ENCODE assay signal across 11 cellular contexts in genomic region chr19:53131732-53132131, GRCh38. TPM values are rescaled to one million over a fixed set of nuclear protein-coding genes. Genes with fewer than 3 reads are reported as not detected.
A peak's percentile ranks its signal among the peaks of the same experiment; 100 is the strongest.
DNase-seq lines count a peak whose midpoint lies in the region; ATAC-seq and TF ChIP-seq lines count a peak whose summit lies in the region.
"Had no signal": no experiment of that assay in that cellular context is flagged by ENCODE, and none has a peak within 500 bp of the region (broad histone marks: within the 10 kb centered on the region; RNA-seq: fewer than 3 reads in every experiment).

No MANE protein-coding gene starts in this region.

- H3K9me3 Mint-ChIP-seq in activated CD4-positive, alpha-beta T cell treated with anti-CD3 and anti-CD28 coated beads for 36 hours (ENCODE audit: low read depth) = peaks cover 30% of the 10 kb centered on the region
- H3K9me3 Mint-ChIP-seq in memory B cell = peaks cover 18% of the 10 kb centered on the region

- POLR2A ChIA-PET in activated CD4-positive, alpha-beta T cell treated with anti-CD3 and anti-CD28 coated beads for 36 hours (lab: Charles Lee) = no interaction called here

- peaks cover 20% of the 10 kb centered on the region for H3K4me1 Mint-ChIP-seq in activated CD4-positive, alpha-beta T cell treated with anti-CD3 and anti-CD28 coated beads for 36 hours
- peaks cover 9% of the 10 kb centered on the region for H3K4me1 Mint-ChIP-seq in memory B cell

- H3K4me1 ChIP-seq in body of pancreas (peaks cover 9% of the 10 kb centered on the region), suprapubic skin (peaks cover 14% of the 10 kb centered on the region)

- H3K27ac Mint-ChIP-seq in activated CD4-positive, alpha-beta T cell treated with anti-CD3 and anti-CD28 coated beads for 36 hours = peak overlapping the region; percentile 68
- peak overlapping the region; percentile 45 for H3K27ac Mint-ChIP-seq in memory B cell

- H3K27me3 Mint-ChIP-seq in activated CD4-positive, alpha-beta T cell treated with anti-CD3 and anti-CD28 coated beads for 36 hours = peaks cover 10% of the 10 kb centered on the region
- peaks cover 11% of the 10 kb centered on the region for H3K27me3 Mint-ChIP-seq in memory B cell

- H3K9me3 ChIP-seq in body of pancreas (no peaks in the 10 kb centered on the region), suprapubic skin (no peaks in the 10 kb centered on the region)

- peaks cover 29% of the 10 kb centered on the region for H3K36me3 Mint-ChIP-seq in activated CD4-positive, alpha-beta T cell treated with anti-CD3 and anti-CD28 coated beads for 36 hours (ENCODE audit: low read depth)
- peaks cover 16% of the 10 kb centered on the region for H3K36me3 Mint-ChIP-seq in memory B cell

- H3K36me3 ChIP-seq in body of pancreas (replicated peaks in 1 of 2; ENCODE audit: insufficient read depth in 1 of 2, low read depth in 2 of 2) = no peaks in the 10 kb centered on the region
- no peaks in the 10 kb centered on the region for H3K36me3 ChIP-seq in suprapubic skin

- no peak for TF ChIP-seq POLR2A in body of pancreas (IDR thresholded peaks at IDR 0.05)
- no peak for TF ChIP-seq POLR2A in suprapubic skin (IDR thresholded peaks at IDR 0.05)

- no peak for DNase-seq in activated CD4-positive, alpha-beta T cell treated with anti-CD3 and anti-CD28 coated beads for 36 hours
- DNase-seq in activated CD4-positive, alpha-beta T cell treated with anti-CD3 and anti-CD28 coated beads, Interleukin-2, amount 50 U/mL, for 4 hours = no peak
- no peak for DNase-seq in body of pancreas
- DNase-seq in memory B cell (ENCODE audit: low spot score in 2 of 2) = no peak
- no peak for DNase-seq in suprapubic skin (ENCODE audit: low spot score in 2 of 2)
- no peak for DNase-seq in SK-N-DZ (ENCODE audit: low spot score)
- no peak for DNase-seq in NCI-H69 (lab: John Stamatoyannopoulos, UW)
- DNase-seq in effector CD4-positive, alpha-beta T cell = no peak
- DNase-seq: T1000 had no signal

- H3K4me3 Mint-ChIP-seq in activated CD4-positive, alpha-beta T cell treated with anti-CD3 and anti-CD28 coated beads for 36 hours = peak overlapping the region; percentile 75
- H3K4me3 Mint-ChIP-seq in memory B cell = peak overlapping the region; percentile 81

- intact Hi-C loops in activated CD4-positive, alpha-beta T cell treated with anti-CD3 and anti-CD28 coated beads for 36 hours (cut with DNase I, micrococcal nuclease) = loop anchor here in 1 of 2 experiments (1.0 kb wide), 1 partner anchor 28 kb away; the partner anchor contains the start of gene ZNF347
- intact Hi-C loops in body of pancreas (cut with DNase I) = no loop called here

- no peak for TF ChIP-seq EP300 in suprapubic skin (IDR thresholded peaks at IDR 0.05)

- no peak for ATAC-seq in activated CD4-positive, alpha-beta T cell treated with anti-CD3 and anti-CD28 coated beads for 36 hours
- ATAC-seq in body of pancreas = no peak
- ATAC-seq in memory B cell (ENCODE audit: low read depth) = no peak
- ATAC-seq: esophagus mucosa, K562 had no signal

- H3K4me3 ChIP-seq in body of pancreas = peak overlapping the region; percentile 22 to 26
- H3K4me3 ChIP-seq in suprapubic skin = peak overlapping the region; percentile 58
- H3K4me3 ChIP-seq: K562 had no signal

- 25 to 28% methylated on average over 6 of the region's 6 CpGs for WGBS in body of pancreas, 2 donors
- WGBS in suprapubic skin = 37% methylated on average over 6 of the region's 6 CpGs

- TF ChIP-seq CTCF in body of pancreas (IDR thresholded peaks at IDR 0.05) (no peak), suprapubic skin (IDR thresholded peaks at IDR 0.05) (no peak)

- CTCF ChIA-PET in activated CD4-positive, alpha-beta T cell treated with anti-CD3 and anti-CD28 coated beads for 36 hours (lab: Charles Lee) = no interaction called here

- H3K27me3 ChIP-seq in body of pancreas (no peaks in the 10 kb centered on the region), suprapubic skin (no peaks in the 10 kb centered on the region)

- no peak overlapping the region for H3K27ac ChIP-seq in body of pancreas
- H3K27ac ChIP-seq in suprapubic skin = no peak overlapping the region

RNA-seq across cellular contexts. Expression of gene ZNF415, which starts 1.0 kb away (rescaled TPM):
- 1 to 10 TPM; 3.2 to 3.3 TPM for total RNA-seq in activated CD4-positive, alpha-beta T cell treated with anti-CD3 and anti-CD28 coated beads for 36 hours
- total RNA-seq in body of pancreas (1 to 10 TPM; 3.9 to 6.9 TPM), suprapubic skin (1 to 10 TPM; 2.0 to 8.3 (median 5.2) TPM)
- polyA plus RNA-seq in SK-N-DZ (2014; cell fraction: cytosol; rRNA removed) = 4.6 and 6.0 TPM in 2 replicates
- 4.7 and 8.6 TPM in 2 replicates for polyA plus RNA-seq in SK-N-DZ (2014; cell fraction: nucleus; rRNA removed)

RNA-seq across cellular contexts. Expression of gene ZNF347, which starts 27.1 kb away (rescaled TPM):
- 1 to 10 TPM; 8.5 to 9.2 TPM for total RNA-seq in activated CD4-positive, alpha-beta T cell treated with anti-CD3 and anti-CD28 coated beads for 36 hours
- total RNA-seq in body of pancreas = 1 to 10 TPM; 4.0 to 9.9 TPM
- total RNA-seq in suprapubic skin = 10 to 100 TPM in 2 of 4 donors, 1 to 10 TPM in 2; 4.3 to 16.6 (median 8.1) TPM
- 3.0 and 3.4 TPM in 2 replicates for polyA plus RNA-seq in SK-N-DZ (2014; cell fraction: cytosol; rRNA removed)
- 3.2 and 4.0 TPM in 2 replicates for polyA plus RNA-seq in SK-N-DZ (2014; cell fraction: nucleus; rRNA removed)

RNA-seq across cellular contexts. Expression of gene ZNF160, which starts 28.5 kb away (rescaled TPM):
- total RNA-seq in activated CD4-positive, alpha-beta T cell treated with anti-CD3 and anti-CD28 coated beads for 36 hours = 10 to 100 TPM; 42.2 to 53.0 TPM
- total RNA-seq in body of pancreas (10 to 100 TPM; 16.6 to 32.3 TPM), suprapubic skin (10 to 100 TPM; 15.2 to 98.3 (median 27.2) TPM)
- polyA plus RNA-seq in SK-N-DZ (2014; cell fraction: cytosol; rRNA removed) = 6.6 and 7.5 TPM in 2 replicates
- polyA plus RNA-seq in SK-N-DZ (2014; cell fraction: nucleus; rRNA removed) = 8.3 and 15.6 TPM in 2 replicates
